In genomic region chr5:67037171-67037570, GRCh38 we compare ENCODE assay signal across 14 cellular contexts.
"Had no signal": no experiment of that assay in that cellular context is flagged by ENCODE, and none has a peak within 500 bp of the region (broad histone marks: within the 10 kb centered on the region; RNA-seq: fewer than 3 reads in every experiment).

No MANE protein-coding gene starts in this region.

- H3K27ac Mint-ChIP-seq: activated naive CD4-positive, alpha-beta T cell treated with anti-CD3 and anti-CD28 coated beads for 36 hours; endodermal cell; natural killer cell treated with Interleukin-12 subunit alpha and Interleukin-12 subunit beta and Interleukin-15 and Interleukin-18, amount 100 ng/mL, for 72 hours had no signal

- H3K36me3 ChIP-seq: ascending aorta, esophagus muscularis mucosa, sigmoid colon, thoracic aorta had no signal

- H3K36me3 Mint-ChIP-seq: natural killer cell treated with Interleukin-12 subunit alpha and Interleukin-12 subunit beta and Interleukin-15 and Interleukin-18, amount 100 ng/mL, for 72 hours had no signal

- H3K4me3 ChIP-seq: ascending aorta, esophagus muscularis mucosa, sigmoid colon, SK-N-MC, thoracic aorta had no signal

- DNase-seq: activated CD4-positive, alpha-beta T cell treated with anti-CD3 and anti-CD28 coated beads, Interleukin-2, amount 50 U/mL, for 4 hours; activated CD4-positive, CD25-positive, alpha-beta regulatory T cell treated with anti-CD3 and anti-CD28 coated beads, Interleukin-2, amount 50 U/mL, for 72 hours; activated naive CD4-positive, alpha-beta T cell treated with anti-CD3 and anti-CD28 coated beads for 36 hours; activated T-cell treated with anti-CD3 and anti-CD28 coated beads for 4 hours; endodermal cell; mesendoderm; sigmoid colon; stimulated activated CD4-positive, alpha-beta T cell treated with anti-CD3 and anti-CD28 coated beads, Interleukin-1b, Interleukin-23, amount 100 ng/mL, for 48 hours; T-helper 9 cell had no signal

- H3K9me3 ChIP-seq: ascending aorta, esophagus muscularis mucosa, sigmoid colon, thoracic aorta had no signal

- H3K4me3 Mint-ChIP-seq: activated naive CD4-positive, alpha-beta T cell treated with anti-CD3 and anti-CD28 coated beads for 36 hours; endodermal cell; natural killer cell treated with Interleukin-12 subunit alpha and Interleukin-12 subunit beta and Interleukin-15 and Interleukin-18, amount 100 ng/mL, for 72 hours had no signal

- H3K27me3 ChIP-seq: ascending aorta, esophagus muscularis mucosa, sigmoid colon had no signal

- H3K27me3 Mint-ChIP-seq: natural killer cell treated with Interleukin-12 subunit alpha and Interleukin-12 subunit beta and Interleukin-15 and Interleukin-18, amount 100 ng/mL, for 72 hours had no signal

- ATAC-seq: natural killer cell treated with Interleukin-12 subunit alpha and Interleukin-12 subunit beta and Interleukin-15 and Interleukin-18, amount 100 ng/mL, for 72 hours had no signal

- H3K27ac ChIP-seq: ascending aorta, SK-N-MC, thoracic aorta had no signal
